In genomic region chr6:44000164-44000842, GRCh38 we compare ENCODE assay signal across 9 cellular contexts.
DNase-seq lines count a peak whose midpoint lies in the region; ATAC-seq and TF ChIP-seq lines count a peak whose summit lies in the region.
"Had no signal": no experiment of that assay in that cellular context is flagged by ENCODE, and none has a peak within 500 bp of the region (broad histone marks: within the 10 kb centered on the region; RNA-seq: fewer than 3 reads in every experiment).

No MANE protein-coding gene starts in this region.

- peaks cover 28% of the 10 kb centered on the region for H3K27me3 Mint-ChIP-seq in activated T-helper 1 cell treated with anti-CD3 and anti-CD28 coated beads, Interleukin-12 subunit alpha, Interleukin-12 subunit beta, Interleukin-2, Interleukin-4 antibody, amounts not matched to agents 30 ng/mL and 10 ng/mL and 1 ng/mL, durations not matched to agents 14 hours and 24 hours and 36 hours (ENCODE audit: insufficient read depth)

- DNase-seq in A172 (ENCODE audit: low spot score) (peak; percentile 60), NCI-H1092 treated with DMSO at 0.1 percent for 48 hours (lab: John Stamatoyannopoulos, UW) (peak; percentile 48), osteoblast (ENCODE audit: insufficient read length, low spot score, missing footprints) (peak; percentile 87), NCI-H524 (lab: John Stamatoyannopoulos, UW) (no peak), GOT3 (lab: John Stamatoyannopoulos, UW) (no peak)
- peak; percentile 8 for DNase-seq in activated T-helper 1 cell treated with anti-CD3 and anti-CD28 coated beads, Interleukin-12 subunit alpha, Interleukin-12 subunit beta, Interleukin-2, Interleukin-4 antibody, amounts not matched to agents 30 ng/mL and 10 ng/mL and 1 ng/mL, durations not matched to agents 14 hours and 24 hours and 36 hours (ENCODE audit: low spot score)
- no peak for DNase-seq in NK-92 treated with Interleukin-12 subunit alpha and Interleukin-12 subunit beta, amount 100 ng/mL, for 24 hours (lab: John Stamatoyannopoulos, UW)

- no peaks in the 10 kb centered on the region for H3K9me3 ChIP-seq in osteoblast (ENCODE audit: low read depth, low read length)
- H3K9me3 ChIP-seq: thoracic aorta had no signal

- H3K79me2 ChIP-seq in osteoblast (ENCODE audit: insufficient read depth, low read length), result no peaks in the 10 kb centered on the region

- no peaks in the 10 kb centered on the region for H3K27me3 ChIP-seq in osteoblast (ENCODE audit: insufficient read depth, low read length)

- H3K9me3 Mint-ChIP-seq in activated T-helper 1 cell treated with anti-CD3 and anti-CD28 coated beads, Interleukin-12 subunit alpha, Interleukin-12 subunit beta, Interleukin-2, Interleukin-4 antibody, amounts not matched to agents 30 ng/mL and 10 ng/mL and 1 ng/mL, durations not matched to agents 14 hours and 24 hours and 36 hours, result no peaks in the 10 kb centered on the region

- H3K4me3 ChIP-seq in osteoblast (ENCODE audit: insufficient read depth, low read length), result no peak overlapping the region
- H3K4me3 ChIP-seq: thoracic aorta had no signal

- no peaks in the 10 kb centered on the region for H3K36me3 ChIP-seq in osteoblast (ENCODE audit: insufficient read depth, low read length)
- H3K36me3 ChIP-seq: thoracic aorta had no signal

- intact Hi-C loops in activated T-helper 1 cell treated with anti-CD3 and anti-CD28 coated beads, Interleukin-12 subunit alpha, Interleukin-12 subunit beta, Interleukin-2, Interleukin-4 antibody, amounts not matched to agents 30 ng/mL and 10 ng/mL and 1 ng/mL, durations not matched to agents 14 hours and 24 hours and 36 hours (cut with micrococcal nuclease), result loop anchor here (5.0 kb wide), 2 partner anchors 47 to 278 kb away; no protein-coding TSS in a partner anchor

- peaks cover 6% of the 10 kb centered on the region for H3K4me1 Mint-ChIP-seq in activated T-helper 1 cell treated with anti-CD3 and anti-CD28 coated beads, Interleukin-12 subunit alpha, Interleukin-12 subunit beta, Interleukin-2, Interleukin-4 antibody, amounts not matched to agents 30 ng/mL and 10 ng/mL and 1 ng/mL, durations not matched to agents 14 hours and 24 hours and 36 hours (ENCODE audit: low read depth)

- peak overlapping the region; percentile 68 for H3K4me3 Mint-ChIP-seq in activated T-helper 1 cell treated with anti-CD3 and anti-CD28 coated beads, Interleukin-12 subunit alpha, Interleukin-12 subunit beta, Interleukin-2, Interleukin-4 antibody, amounts not matched to agents 30 ng/mL and 10 ng/mL and 1 ng/mL, durations not matched to agents 14 hours and 24 hours and 36 hours

- H3K4me1 ChIP-seq in osteoblast (ENCODE audit: insufficient read depth, low read length), result peaks cover 28% of the 10 kb centered on the region

- ATAC-seq in GM18861 (IDR thresholded peaks at IDR 0.05; ENCODE audit: unreplicated experiment), result peak; percentile 56

- peak overlapping the region; percentile 64 for H3K27ac Mint-ChIP-seq in activated T-helper 1 cell treated with anti-CD3 and anti-CD28 coated beads, Interleukin-12 subunit alpha, Interleukin-12 subunit beta, Interleukin-2, Interleukin-4 antibody, amounts not matched to agents 30 ng/mL and 10 ng/mL and 1 ng/mL, durations not matched to agents 14 hours and 24 hours and 36 hours

- TF ChIP-seq CTCF in osteoblast (IDR thresholded peaks at IDR 0.05; ENCODE audit: extremely low read depth, low read depth, low read length), result no peak

- H2AFZ ChIP-seq in osteoblast (ENCODE audit: low read length), result no peak overlapping the region

- no peak overlapping the region for H3K4me2 ChIP-seq in osteoblast (ENCODE audit: insufficient read depth, low read length)

- no peaks in the 10 kb centered on the region for H3K36me3 Mint-ChIP-seq in activated T-helper 1 cell treated with anti-CD3 and anti-CD28 coated beads, Interleukin-12 subunit alpha, Interleukin-12 subunit beta, Interleukin-2, Interleukin-4 antibody, amounts not matched to agents 30 ng/mL and 10 ng/mL and 1 ng/mL, durations not matched to agents 14 hours and 24 hours and 36 hours (ENCODE audit: low read depth)

- no peak overlapping the region for H3K27ac ChIP-seq in osteoblast (ENCODE audit: low read depth, low read length)
- H3K27ac ChIP-seq: thoracic aorta had no signal

- no peaks in the 10 kb centered on the region for H4K20me1 ChIP-seq in osteoblast (ENCODE audit: insufficient read depth, low read length)

Comparison
In these comparisons a context has a peak if more than half of its experiments do, and no peak if none do; other contexts are left out.
1. DNase-seq: peak in A172 (single experiment), NCI-H1092 treated with DMSO at 0.1 percent for 48 hours (single experiment), activated T-helper 1 cell treated with anti-CD3 and anti-CD28 coated beads, Interleukin-12 subunit alpha, Interleukin-12 subunit beta, Interleukin-2, Interleukin-4 antibody, amounts not matched to agents 30 ng/mL and 10 ng/mL and 1 ng/mL, durations not matched to agents 14 hours and 24 hours and 36 hours (single experiment) and osteoblast (single experiment); none in NCI-H524 (0 of 2), NK-92 treated with Interleukin-12 subunit alpha and Interleukin-12 subunit beta, amount 100 ng/mL, for 24 hours (single experiment) and GOT3 (single experiment).